ENCODE assay signal across 25 cellular contexts in genomic region chr16:86965840-86966239, GRCh38.
DNase-seq lines count a peak whose midpoint lies in the region; ATAC-seq and TF ChIP-seq lines count a peak whose summit lies in the region.
"Had no signal": no experiment of that assay in that cellular context is flagged by ENCODE, and none has a peak within 500 bp of the region (broad histone marks: within the 10 kb centered on the region; RNA-seq: fewer than 3 reads in every experiment).

No MANE protein-coding gene starts in this region.

- intact Hi-C loops in spleen (cut with DNase I; ENCODE audit: low total_unique reads): no loop called here

- no peaks in the 10 kb centered on the region for H3K4me1 ChIP-seq in spleen
- H3K4me1 ChIP-seq: BE2C had no signal

- no peak overlapping the region for H3K27ac ChIP-seq in spleen
- H3K27ac ChIP-seq: 22Rv1, RWPE1 had no signal

- no peak for ATAC-seq in activated naive CD4-positive, alpha-beta T cell treated with anti-CD3 and anti-CD28 coated beads, Interleukin-2, amount 50 U/mL, for 72 hours
- ATAC-seq: HCT116, Panc1 had no signal

- DNase-seq in NCI-H1417 (lab: John Stamatoyannopoulos, UW) (peak in 2 of 3 experiments; percentile 34 to 45), NCI-H1417 treated with DMSO at 0.1 percent for 48 hours (lab: John Stamatoyannopoulos, UW) (no peak), SHP77 treated with DMSO at 0.1 percent for 48 hours (lab: John Stamatoyannopoulos, UW) (peak; percentile 4), myocyte (ENCODE audit: low read depth) (peak; percentile 48), spleen (peak; percentile 54), GDM1 (lab: John Stamatoyannopoulos, UW) (no peak), NCI-H345 treated with DMSO at 0.1 percent for 48 hours (lab: John Stamatoyannopoulos, UW; ENCODE audit: unreplicated experiment) (no peak)
- no peak for DNase-seq in activated naive CD4-positive, alpha-beta T cell treated with anti-CD3 and anti-CD28 coated beads, Interleukin-2, amount 50 U/mL, for 72 hours (ENCODE audit: low spot score in 2 of 2)
- DNase-seq: BE2C; Calu3; CD8-positive, alpha-beta memory T cell; DMS79 treated with DMSO at 0.1 percent for 48 hours; Kasumi-1; NCI-H1092 treated with DMSO at 0.1 percent for 48 hours; NCI-H146; NCI-H2081; NCI-H2227 treated with DMSO at 0.1 percent for 48 hours; NCI-H510A; SIG-M5; SK-N-SH had no signal

- TF ChIP-seq POLR2A in spleen (IDR thresholded peaks at IDR 0.05): no peak

- no peaks in the 10 kb centered on the region for H3K36me3 ChIP-seq in spleen
- H3K36me3 ChIP-seq: BE2C had no signal

- H3K27me3 ChIP-seq in spleen (replicated peaks in 1 of 7): peaks cover 0 to 55% (median 0%) of the 10 kb centered on the region in 7 donors

- TF ChIP-seq CTCF in spleen (IDR thresholded peaks at IDR 0.05 in 8 of 11, conservative IDR thresholded peaks at IDR 0.05 in 3 of 11): no peak

- H3K4me3 ChIP-seq in spleen: no peak overlapping the region

- H3K36me3 Mint-ChIP-seq in activated naive CD4-positive, alpha-beta T cell treated with anti-CD3 and anti-CD28 coated beads, Interleukin-2, amount 50 U/mL, for 72 hours: no peaks in the 10 kb centered on the region
- H3K36me3 Mint-ChIP-seq: CD14-positive monocyte; CD8-positive, alpha-beta memory T cell had no signal

- H3K9me3 ChIP-seq in spleen: no peaks in the 10 kb centered on the region
- H3K9me3 ChIP-seq: BE2C, SK-N-SH had no signal

- no peak overlapping the region for H3K27ac Mint-ChIP-seq in activated naive CD4-positive, alpha-beta T cell treated with anti-CD3 and anti-CD28 coated beads, Interleukin-2, amount 50 U/mL, for 72 hours
- H3K27ac Mint-ChIP-seq: CD14-positive monocyte had no signal

- WGBS in spleen, 5 donors: 73 to 85% (median 79%) methylated on average over 10 to 11 of the region's 11 CpGs

- no peaks in the 10 kb centered on the region for H3K9me3 Mint-ChIP-seq in activated naive CD4-positive, alpha-beta T cell treated with anti-CD3 and anti-CD28 coated beads, Interleukin-2, amount 50 U/mL, for 72 hours
- H3K9me3 Mint-ChIP-seq: CD8-positive, alpha-beta memory T cell had no signal

Comparison
In these comparisons a context has a peak if more than half of its experiments do, and no peak if none do; other contexts are left out.
1. DNase-seq: peak in NCI-H1417 (2 of 3), SHP77 treated with DMSO at 0.1 percent for 48 hours (single experiment), myocyte (single experiment) and spleen (single experiment); none in NCI-H1417 treated with DMSO at 0.1 percent for 48 hours (single experiment), GDM1 (single experiment), NCI-H345 treated with DMSO at 0.1 percent for 48 hours (single experiment) and activated naive CD4-positive, alpha-beta T cell treated with anti-CD3 and anti-CD28 coated beads, Interleukin-2, amount 50 U/mL, for 72 hours (0 of 2).